30 cellular contexts compared by ENCODE assay signal in the genomic region with DNA sequence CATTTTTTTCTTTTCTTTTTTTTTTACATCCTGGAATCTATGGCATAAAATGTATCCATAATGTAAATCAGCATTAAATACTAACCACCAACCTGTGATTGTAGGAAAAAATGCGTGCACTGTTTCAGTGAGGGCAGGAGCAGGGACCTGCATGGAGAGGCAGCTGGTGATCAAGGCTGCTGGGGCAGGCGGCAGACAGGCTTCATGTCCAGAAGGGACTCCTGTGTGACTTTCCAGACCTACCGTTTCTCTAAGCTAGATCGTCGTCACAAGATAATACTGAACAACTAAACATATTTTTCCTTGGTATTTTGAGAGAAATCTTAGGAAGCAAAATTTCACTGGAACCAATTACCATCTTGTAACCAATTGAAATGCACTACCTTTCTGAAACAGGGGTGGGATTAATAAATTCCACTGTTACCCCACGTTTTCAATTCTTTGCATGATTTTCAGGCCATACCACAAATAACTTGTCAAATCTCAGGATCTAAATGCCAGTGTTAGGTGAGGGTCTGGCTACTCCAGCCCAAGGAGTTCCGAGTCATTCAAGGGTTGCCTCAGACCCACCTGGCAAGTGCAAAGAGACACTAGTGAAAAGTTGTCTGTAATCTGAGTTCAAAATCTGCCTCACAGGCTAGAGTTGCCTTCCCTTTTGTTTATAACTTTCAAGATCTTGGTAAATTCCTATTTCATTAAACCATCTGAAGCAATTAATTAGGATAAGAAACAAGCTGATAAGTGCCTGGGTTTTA.
DNase-seq lines count a peak whose midpoint lies in the region; ATAC-seq, FAIRE-seq and TF ChIP-seq lines count a peak whose summit lies in the region.
"Had no signal": no experiment of that assay in that cellular context is flagged by ENCODE, and none has a peak within 500 bp of the region (broad histone marks: within the 10 kb centered on the region; RNA-seq: fewer than 3 reads in every experiment).

No MANE protein-coding gene starts in this region.

- H3K9me3 ChIP-seq in MG63 (no peaks in the 10 kb centered on the region), keratinocyte (ENCODE audit: control insufficient read depth, low read depth, low read length) (no peaks in the 10 kb centered on the region), adrenal gland (replicated peaks in 1 of 3) (no peaks in the 10 kb centered on the region)
- H3K9me3 ChIP-seq: Peyer's patch, SJCRH30, testis had no signal

- dilution Hi-C loops in keratinocyte (cut with MboI; ENCODE audit: extremely low pct_ligation_motif_present, low sequenced_read_pairs): no loop called here

- H3K4me3 ChIP-seq in MG63: no peak overlapping the region
- H3K4me3 ChIP-seq in keratinocyte (ENCODE audit: control insufficient read depth in 2 of 3, extremely low read depth in 1 of 3, insufficient read depth in 2 of 3, low read depth in 1 of 3, low read length in 3 of 3): no peak overlapping the region
- H3K4me3 ChIP-seq in adrenal gland: no peak overlapping the region
- H3K4me3 ChIP-seq: heart right ventricle, lung, Peyer's patch, SJCRH30, testis had no signal

- ATAC-seq in GM19351 (IDR thresholded peaks at IDR 0.05; ENCODE audit: unreplicated experiment): no peak
- ATAC-seq: stimulated activated naive CD8-positive, alpha-beta T cell treated with anti-CD3 and anti-CD28 coated beads, Interleukin-15, Interleukin-2, amounts not matched to agents 100 U/mL and 50 U/mL, for 24 hours; WTC11 had no signal

- no peak overlapping the region for H3K9ac ChIP-seq in keratinocyte (ENCODE audit: control insufficient read depth, extremely low read depth, insufficient read depth, low read length)
- H3K9ac ChIP-seq: parathyroid adenoma had no signal

- H3K27me3 ChIP-seq in MG63 (no peaks in the 10 kb centered on the region), keratinocyte (ENCODE audit: control insufficient read depth, extremely low read depth, insufficient read depth, low read length) (no peaks in the 10 kb centered on the region), adrenal gland (no peaks in the 10 kb centered on the region)
- H3K27me3 ChIP-seq: heart right ventricle, Peyer's patch, SJCRH30, testis had no signal

- TF ChIP-seq CTCF in keratinocyte (optimal IDR thresholded peaks at IDR 0.05 in 1 of 3, IDR thresholded peaks at IDR 0.05 in 1 of 3, conservative IDR thresholded peaks at IDR 0.05 in 1 of 3; ENCODE audit: extremely low read depth in 1 of 3, insufficient read depth in 2 of 3, low read length in 3 of 3): no peak
- no peak for TF ChIP-seq CTCF in adrenal gland (IDR thresholded peaks at IDR 0.05)

- no peak for TF ChIP-seq POLR2A in adrenal gland (IDR thresholded peaks at IDR 0.05)

- no peaks in the 10 kb centered on the region for H4K20me1 ChIP-seq in keratinocyte (ENCODE audit: control insufficient read depth, extremely low read depth, insufficient read depth, low read length)

- H2AFZ ChIP-seq in keratinocyte (ENCODE audit: control insufficient read depth, low read length): no peak overlapping the region
- H2AFZ ChIP-seq: parathyroid adenoma had no signal

- H3K9me1 ChIP-seq in keratinocyte (ENCODE audit: control insufficient read depth, extremely low read depth, insufficient read depth, low read length): no peaks in the 10 kb centered on the region

- no peak for FAIRE-seq in keratinocyte (lab: Jason Lieb, UNC)
- FAIRE-seq: A204.1 had no signal

- peak overlapping the region; percentile 41 for H3K27ac ChIP-seq in keratinocyte (ENCODE audit: control insufficient read depth, insufficient read depth, low read length)
- H3K27ac ChIP-seq in adrenal gland: no peak overlapping the region
- H3K27ac ChIP-seq: heart right ventricle, parathyroid adenoma, SJCRH30, testis had no signal

- peak overlapping the region; percentile 75 for H3K4me2 ChIP-seq in keratinocyte (ENCODE audit: control insufficient read depth, extremely low read depth, insufficient read depth, low read depth, low read length)

- H3K36me3 ChIP-seq in MG63 (no peaks in the 10 kb centered on the region; the same call in 1 of the 2 replicates), keratinocyte (ENCODE audit: control insufficient read depth in 2 of 2, extremely low read depth in 1 of 2, insufficient read depth in 2 of 2, low read length in 2 of 2) (no peaks in the 10 kb centered on the region), adrenal gland (replicated peaks in 1 of 2) (no peaks in the 10 kb centered on the region)
- H3K36me3 ChIP-seq: heart right ventricle, Peyer's patch, SJCRH30 had no signal

- intact Hi-C loops in adrenal gland (cut with DNase I): no loop called here

- DNase-seq in A172 (ENCODE audit: low spot score) (peak; percentile 21), MG63 (peak; percentile 18), SK-N-DZ (ENCODE audit: low spot score) (peak; percentile 51), keratinocyte (ENCODE audit: low read depth, low spot score) (no peak), amniotic stem cell (lab: John Stamatoyannopoulos, UW) (no peak), adrenal gland (no peak)
- no peak for DNase-seq in stimulated activated CD4-positive, alpha-beta T cell treated with anti-CD3 and anti-CD28 coated beads, Interleukin-1b, Interleukin-23, amount 100 ng/mL, for 48 hours
- DNase-seq: activated CD4-positive, alpha-beta T cell treated with anti-CD3 and anti-CD28 coated beads, Interleukin-2, amount 10 ng/mL, durations not matched to agents 24 days and 14 days; activated CD8-positive, alpha-beta memory T cell treated with anti-CD3 and anti-CD28 coated beads for 24 hours; activated effector memory CD4-positive, alpha-beta T cell treated with Interleukin-2 at 50 U/mL for 16 hours; activated naive CD8-positive, alpha-beta T cell treated with anti-CD3 and anti-CD28 coated beads for 36 hours; activated T-cell treated with anti-CD3 and anti-CD28 coated beads for 4 hours; Calu3; central memory CD4-positive, alpha-beta T cell; DMS79 treated with DMSO at 0.1 percent for 48 hours; GDM1; heart right ventricle; NCI-H2029; NCI-H526 treated with DMSO at 0.1 percent for 48 hours; nephron progenitor cell; SJCRH30; stimulated activated CD4-positive, alpha-beta T cell treated with anti-CD3 and anti-CD28 coated beads, Interleukin-2, amount 100 ng/mL, for 24 hours; stimulated activated naive CD8-positive, alpha-beta T cell treated with anti-CD3 and anti-CD28 coated beads, Interleukin-15, Interleukin-2, amounts not matched to agents 100 U/mL and 50 U/mL, for 24 hours; testis had no signal

- H3K79me2 ChIP-seq in keratinocyte (ENCODE audit: control insufficient read depth, insufficient read depth, low read length): no peaks in the 10 kb centered on the region
- H3K79me2 ChIP-seq: parathyroid adenoma had no signal

- peaks cover 37% of the 10 kb centered on the region for H3K4me1 ChIP-seq in keratinocyte (ENCODE audit: control insufficient read depth, extremely low read depth, insufficient read depth, low read length)
- H3K4me1 ChIP-seq in adrenal gland (replicated peaks in 1 of 2): peaks cover 0 to 11% of the 10 kb centered on the region in 2 donors
- H3K4me1 ChIP-seq: parathyroid adenoma, SJCRH30, testis had no signal

- WGBS in adrenal gland, 4 donors: 72 to 78% (median 75%) methylated on average over 7 of the region's 7 CpGs

Comparison
In these comparisons a context has a peak if more than half of its experiments do, and no peak if none do; other contexts are left out.
1. DNase-seq: peak in A172 (single experiment), MG63 (single experiment) and SK-N-DZ (single experiment); none in keratinocyte (single experiment), amniotic stem cell (single experiment), adrenal gland (0 of 7) and stimulated activated CD4-positive, alpha-beta T cell treated with anti-CD3 and anti-CD28 coated beads, Interleukin-1b, Interleukin-23, amount 100 ng/mL, for 48 hours (single experiment).